ENCODE assay signal across 17 cellular contexts in the genomic region with DNA sequence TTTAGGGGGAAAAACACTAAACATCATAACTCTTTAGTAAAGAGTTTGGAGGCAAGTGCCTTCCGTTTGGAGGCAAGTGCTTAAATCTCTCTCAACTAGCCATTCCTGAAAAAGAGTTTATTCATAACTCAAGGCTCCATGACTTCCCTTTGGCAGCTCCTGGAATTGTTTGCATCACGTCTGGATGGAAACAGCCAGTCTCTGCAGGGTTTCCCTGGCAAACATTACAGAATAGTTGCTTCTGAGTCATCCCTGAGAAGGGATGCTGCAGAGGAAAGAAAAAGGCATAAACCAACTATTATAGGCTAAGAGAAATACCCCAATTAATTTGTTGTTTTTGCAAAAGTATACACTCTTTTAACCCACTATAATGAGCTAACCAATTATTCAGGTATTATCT.
DNase-seq lines count a peak whose midpoint lies in the region; ATAC-seq, FAIRE-seq and TF ChIP-seq lines count a peak whose summit lies in the region.
"Had no signal": no experiment of that assay in that cellular context is flagged by ENCODE, and none has a peak within 500 bp of the region (broad histone marks: within the 10 kb centered on the region; RNA-seq: fewer than 3 reads in every experiment).

No MANE protein-coding gene starts in this region.

- no peak for FAIRE-seq in H54 (lab: Jason Lieb, UNC)
- FAIRE-seq: G401.6, GM18507 had no signal

- peak; percentile 74 for DNase-seq in AG08395 (ENCODE audit: low spot score)
- DNase-seq in H54 (ENCODE audit: insufficient read length, low spot score), result peak; percentile 7
- peak; percentile 65 for DNase-seq in amniotic epithelial cell (ENCODE audit: low read depth)
- peak; percentile 53 for DNase-seq in hepatocyte (ENCODE audit: low spot score)
- no peak for DNase-seq in stimulated activated naive CD4-positive, alpha-beta T cell (lab: John Stamatoyannopoulos, UW)
- no peak for DNase-seq in ascending aorta (ENCODE audit: low spot score in 2 of 2)
- no peak for DNase-seq in CD8-positive, alpha-beta T cell
- DNase-seq in H9, result no peak
- DNase-seq: activated CD4-positive, alpha-beta T cell treated with anti-CD3 and anti-CD28 coated beads for 4 hours; activated T-cell treated with anti-CD3 and anti-CD28 coated beads, Interleukin-2, amount 50 U/mL, for 72 hours; BE2C; NCI-H1694; retina; stimulated activated CD4-positive, alpha-beta T cell treated with anti-CD3 and anti-CD28 coated beads, Interleukin-4, amount 100 ng/mL, for 1 hour had no signal

- H2BK12ac ChIP-seq in H9 (ENCODE audit: insufficient read length, low read depth, low read length), result no peak overlapping the region

- H3K27ac Mint-ChIP-seq in CD8-positive, alpha-beta T cell, result no peak overlapping the region
- H3K27ac Mint-ChIP-seq in H9, result no peak overlapping the region
- H3K27ac Mint-ChIP-seq: activated T-cell treated with anti-CD3 and anti-CD28 coated beads, Interleukin-2, amount 50 U/mL, for 72 hours; stimulated activated memory B cell treated with anti-CD40 and anti-IgM and Interleukin-4, amounts not matched to agents 10 μg/mL and 1 μg/mL and 100 μg/mL, for 72 hours had no signal

- no peak overlapping the region for H4K5ac ChIP-seq in H9 (ENCODE audit: insufficient read length, low read depth, low read length)

- no peak overlapping the region for H2BK20ac ChIP-seq in H9 (ENCODE audit: low read depth, low read length, poor library complexity, severe bottlenecking)

- CTCF ChIA-PET in CD8-positive, alpha-beta T cell (lab: Charles Lee), result no interaction called here

- no peak overlapping the region for H2BK120ac ChIP-seq in H9 (ENCODE audit: low read depth, low read length, poor library complexity, severe bottlenecking)

- no peaks in the 10 kb centered on the region for H3K79me1 ChIP-seq in H9 (ENCODE audit: insufficient read depth, low read depth, low read length, poor library complexity, severe bottlenecking)

- H2AK5ac ChIP-seq in H9 (ENCODE audit: insufficient read length, low read length), result no peak overlapping the region

- no peaks in the 10 kb centered on the region for H3K36me3 ChIP-seq in hepatocyte (replicated peaks; ENCODE audit: insufficient read depth, low read depth)
- no peaks in the 10 kb centered on the region for H3K36me3 ChIP-seq in ascending aorta
- H3K36me3 ChIP-seq in CD8-positive, alpha-beta T cell (ENCODE audit: insufficient read depth, low read length), result no peaks in the 10 kb centered on the region
- H3K36me3 ChIP-seq: BE2C had no signal

- H3K23ac ChIP-seq in H9 (ENCODE audit: insufficient read length, low read depth, low read length), result no peak overlapping the region

- no peaks in the 10 kb centered on the region for H3K27me3 Mint-ChIP-seq in CD8-positive, alpha-beta T cell (ENCODE audit: low read depth)
- no peaks in the 10 kb centered on the region; the same call in 1 of the 2 replicates for H3K27me3 Mint-ChIP-seq in H9 (ENCODE audit: low read depth)

- no peak for TF ChIP-seq POLR2A in H54 (IDR thresholded peaks at IDR 0.05; ENCODE audit: low read depth, low read length)

- no peak overlapping the region for H3K18ac ChIP-seq in H9 (ENCODE audit: insufficient read length, low read depth, low read length)

- no peak overlapping the region for H3K4me3 Mint-ChIP-seq in CD8-positive, alpha-beta T cell
- no peak overlapping the region for H3K4me3 Mint-ChIP-seq in H9
- H3K4me3 Mint-ChIP-seq: activated T-cell treated with anti-CD3 and anti-CD28 coated beads, Interleukin-2, amount 50 U/mL, for 72 hours; stimulated activated memory B cell treated with anti-CD40 and anti-IgM and Interleukin-4, amounts not matched to agents 10 μg/mL and 1 μg/mL and 100 μg/mL, for 72 hours had no signal

- H3K9me3 ChIP-seq in hepatocyte (ENCODE audit: low read depth), result no peaks in the 10 kb centered on the region
- no peaks in the 10 kb centered on the region for H3K9me3 ChIP-seq in ascending aorta
- H3K9me3 ChIP-seq in CD8-positive, alpha-beta T cell (ENCODE audit: low read length), result no peaks in the 10 kb centered on the region
- no peaks in the 10 kb centered on the region for H3K9me3 ChIP-seq in H9 (ENCODE audit: control insufficient read depth, low read depth, low read length)
- H3K9me3 ChIP-seq: BE2C had no signal

- no peak overlapping the region for H3K56ac ChIP-seq in H9 (ENCODE audit: insufficient read length, low read depth, low read length)

- no peaks in the 10 kb centered on the region for H3K79me2 ChIP-seq in hepatocyte
- no peaks in the 10 kb centered on the region for H3K79me2 ChIP-seq in H9 (ENCODE audit: insufficient read depth, low read length)

- no peak for TF ChIP-seq CTCF in hepatocyte (IDR thresholded peaks at IDR 0.05; ENCODE audit: poor library complexity)
- no peak for TF ChIP-seq CTCF in ascending aorta (IDR thresholded peaks at IDR 0.05)
- no peak for TF ChIP-seq CTCF in CD8-positive, alpha-beta T cell (IDR thresholded peaks at IDR 0.05)
- no peak for TF ChIP-seq CTCF in H9 (conservative IDR thresholded peaks at IDR 0.05)

- no peak overlapping the region for H2BK5ac ChIP-seq in H9 (ENCODE audit: insufficient read length, low read length)

- no peak overlapping the region for H3K9ac ChIP-seq in H9 (ENCODE audit: extremely low read depth, insufficient read length, low read length)

- ATAC-seq in CD8-positive, alpha-beta T cell, result no peak
- ATAC-seq: activated T-cell treated with anti-CD3 and anti-CD28 coated beads, Interleukin-2, amount 50 U/mL, for 72 hours; stimulated activated memory B cell treated with anti-CD40 and anti-IgM and Interleukin-4, amounts not matched to agents 10 μg/mL and 1 μg/mL and 100 μg/mL, for 72 hours had no signal

- intact Hi-C loops in ascending aorta (cut with DNase I), result no loop called here
- intact Hi-C loops in CD8-positive, alpha-beta T cell (cut with DNase I, micrococcal nuclease), result no loop called here

- 41% methylated on average over 2 of the region's 2 CpGs for WGBS in hepatocyte (ENCODE audit: low lambda C conversion rate, missing lambda C conversion rate)
- no CpG with 5 or more reads among the region's 2 CpGs for WGBS in H9 (ENCODE audit: extremely low coverage, insufficient read length, low lambda C conversion rate)

- H3K4me1 ChIP-seq in hepatocyte (ENCODE audit: insufficient read depth) (no peaks in the 10 kb centered on the region), ascending aorta (no peaks in the 10 kb centered on the region), H9 (ENCODE audit: insufficient read depth, low read length) (no peaks in the 10 kb centered on the region; the same call in 1 of the 2 replicates)
- H3K4me1 ChIP-seq in CD8-positive, alpha-beta T cell (ENCODE audit: insufficient read depth, low read length), result peaks cover 13% of the 10 kb centered on the region
- H3K4me1 ChIP-seq: BE2C had no signal

- H3K4ac ChIP-seq in H9 (ENCODE audit: low read depth, low read length), result no peak overlapping the region

- no peak overlapping the region for H2AFZ ChIP-seq in hepatocyte
- no peak overlapping the region for H2AFZ ChIP-seq in H9 (ENCODE audit: low read length)

- no peaks in the 10 kb centered on the region for H3K27me3 ChIP-seq in hepatocyte
- H3K27me3 ChIP-seq in ascending aorta, result no peaks in the 10 kb centered on the region
- no peaks in the 10 kb centered on the region for H3K27me3 ChIP-seq in CD8-positive, alpha-beta T cell (ENCODE audit: insufficient read depth, low read length)
- H3K27me3 ChIP-seq in H9 (ENCODE audit: insufficient read depth, low read length), result no peaks in the 10 kb centered on the region
- H3K27me3 ChIP-seq: BE2C had no signal

- no peak overlapping the region for H3T11ph ChIP-seq in H9 (ENCODE audit: low read length)

- H2BK15ac ChIP-seq in H9 (ENCODE audit: low read depth, low read length), result no peak overlapping the region

- H3K4me1 Mint-ChIP-seq in CD8-positive, alpha-beta T cell (ENCODE audit: low read depth), result peaks cover 40% of the 10 kb centered on the region
- peaks cover 4 to 8% of the 10 kb centered on the region in 2 experiments; a peak in 3 of 4 replicates for H3K4me1 Mint-ChIP-seq in H9

- no peak overlapping the region for H4K8ac ChIP-seq in H9 (replicated peaks; ENCODE audit: insufficient read length, low read depth, low read length)

- no peak overlapping the region for H4K91ac ChIP-seq in H9 (ENCODE audit: insufficient read length, low read depth, low read length)

- no peaks in the 10 kb centered on the region for H3K23me2 ChIP-seq in H9 (ENCODE audit: insufficient read length, low read depth, low read length, poor library complexity, severe bottlenecking)

- H4K20me1 ChIP-seq in hepatocyte (ENCODE audit: insufficient read depth, poor library complexity, severe bottlenecking) (no peaks in the 10 kb centered on the region), H9 (ENCODE audit: control insufficient read depth, insufficient read depth, insufficient read length) (no peaks in the 10 kb centered on the region)

- POLR2A ChIA-PET in CD8-positive, alpha-beta T cell (lab: Charles Lee), result no interaction called here

- H3K9me3 Mint-ChIP-seq in CD8-positive, alpha-beta T cell, result no peaks in the 10 kb centered on the region
- H3K9me3 Mint-ChIP-seq in H9, result no peaks in the 10 kb centered on the region
- H3K9me3 Mint-ChIP-seq: stimulated activated memory B cell treated with anti-CD40 and anti-IgM and Interleukin-4, amounts not matched to agents 10 μg/mL and 1 μg/mL and 100 μg/mL, for 72 hours had no signal

- H3K4me2 ChIP-seq in hepatocyte (no peak overlapping the region), H9 (ENCODE audit: insufficient read depth, insufficient read length, low read length) (no peak overlapping the region)

- no peak overlapping the region for H3K27ac ChIP-seq in hepatocyte
- no peak overlapping the region for H3K27ac ChIP-seq in ascending aorta
- no peak overlapping the region for H3K27ac ChIP-seq in CD8-positive, alpha-beta T cell (ENCODE audit: low read depth, low read length)
- H3K27ac ChIP-seq in H9 (ENCODE audit: insufficient read length, low read depth, low read length), result no peak overlapping the region

- no peaks in the 10 kb centered on the region for H3K9me2 ChIP-seq in hepatocyte (replicated peaks; ENCODE audit: insufficient read depth)

- no peaks in the 10 kb centered on the region for H3K36me3 Mint-ChIP-seq in CD8-positive, alpha-beta T cell
- peaks cover 0 to 2% (median 0%) of the 10 kb centered on the region in 3 experiments; a peak in 1 of 7 replicates for H3K36me3 Mint-ChIP-seq in H9 (ENCODE audit: insufficient read depth in 1 of 3, low read depth in 3 of 3)
- H3K36me3 Mint-ChIP-seq: stimulated activated memory B cell treated with anti-CD40 and anti-IgM and Interleukin-4, amounts not matched to agents 10 μg/mL and 1 μg/mL and 100 μg/mL, for 72 hours had no signal

- no peak overlapping the region for H3K4me3 ChIP-seq in hepatocyte
- H3K4me3 ChIP-seq in ascending aorta, result no peak overlapping the region
- H3K4me3 ChIP-seq in CD8-positive, alpha-beta T cell (ENCODE audit: low read depth, low read length), result no peak overlapping the region

- H3K14ac ChIP-seq in H9 (ENCODE audit: insufficient read depth, low read length), result no peak overlapping the region

Comparison
In these comparisons a context has a peak if more than half of its experiments do, and no peak if none do; other contexts are left out.
1. DNase-seq: peak in AG08395 (single experiment), H54 (single experiment), amniotic epithelial cell (single experiment) and hepatocyte (single experiment); none in stimulated activated naive CD4-positive, alpha-beta T cell (0 of 6), ascending aorta (0 of 2), CD8-positive, alpha-beta T cell (0 of 7) and H9 (single experiment).